Comparison of ENCODE assay signal across 13 cellular contexts in genomic region chr3:122941233-122942206, GRCh38.
DNase-seq lines count a peak whose midpoint lies in the region; ATAC-seq and TF ChIP-seq lines count a peak whose summit lies in the region.
"Had no signal": no experiment of that assay in that cellular context is flagged by ENCODE, and none has a peak within 500 bp of the region (broad histone marks: within the 10 kb centered on the region; RNA-seq: fewer than 3 reads in every experiment).

No MANE protein-coding gene starts in this region.

- TF ChIP-seq CTCF in GM06990 (IDR thresholded peaks at IDR 0.05; ENCODE audit: insufficient read depth, low read length, poor library complexity, severe bottlenecking) = peak; percentile 22
- peak in 2 of 3 experiments; percentile 25 to 34 for TF ChIP-seq CTCF in nephron (IDR thresholded peaks at IDR 0.05; ENCODE audit: unreplicated experiment in 3 of 3)

- peaks cover 10% of the 10 kb centered on the region for H3K27me3 Mint-ChIP-seq in nephron (ENCODE audit: low read depth)
- H3K27me3 Mint-ChIP-seq: activated naive CD4-positive, alpha-beta T cell treated with anti-CD3 and anti-CD28 coated beads, Interleukin-2, amount 50 U/mL, for 24 hours had no signal

- H3K27me3 ChIP-seq in GM06990 (replicated peaks; ENCODE audit: control insufficient read depth, insufficient read depth, low read length) = no peaks in the 10 kb centered on the region; the same call in 1 of the 2 replicates

- peak overlapping the region in 1 of 3 experiments; percentile 14 for H3K4me3 Mint-ChIP-seq in nephron
- H3K4me3 Mint-ChIP-seq: activated naive CD4-positive, alpha-beta T cell treated with anti-CD3 and anti-CD28 coated beads, Interleukin-2, amount 50 U/mL, for 24 hours; stimulated activated naive CD8-positive, alpha-beta T cell treated with anti-CD3 and anti-CD28 coated beads, Interleukin-15, Interleukin-2, amounts not matched to agents 100 ng/mL and 50 ng/mL, for 24 hours had no signal

- DNase-seq in GM06990 (ENCODE audit: extremely low read depth, insufficient read length) (no peak), LoVo (ENCODE audit: low spot score) (peak; percentile 9), activated gamma-delta T cell (lab: John Stamatoyannopoulos, UW) (no peak), NCI-H2107 (lab: John Stamatoyannopoulos, UW) (no peak)
- peak; percentile 3 for DNase-seq in central memory CD4-positive, alpha-beta T cell
- DNase-seq in stimulated activated CD4-positive, alpha-beta T cell treated with anti-CD3 and anti-CD28 coated beads, Interleukin-4, amount 100 ng/mL, for 1 hour = no peak
- DNase-seq: esophagus squamous epithelium, NCI-H1092 had no signal

- peak overlapping the region; percentile 83 to 97 (median 95) for H3K27ac Mint-ChIP-seq in nephron
- H3K27ac Mint-ChIP-seq: activated naive CD4-positive, alpha-beta T cell treated with anti-CD3 and anti-CD28 coated beads, Interleukin-2, amount 50 U/mL, for 24 hours; stimulated activated naive CD8-positive, alpha-beta T cell treated with anti-CD3 and anti-CD28 coated beads, Interleukin-15, Interleukin-2, amounts not matched to agents 100 ng/mL and 50 ng/mL, for 24 hours had no signal

- no peaks in the 10 kb centered on the region for H3K9me3 Mint-ChIP-seq in nephron
- H3K9me3 Mint-ChIP-seq: activated naive CD4-positive, alpha-beta T cell treated with anti-CD3 and anti-CD28 coated beads, Interleukin-2, amount 50 U/mL, for 24 hours; stimulated activated naive CD8-positive, alpha-beta T cell treated with anti-CD3 and anti-CD28 coated beads, Interleukin-15, Interleukin-2, amounts not matched to agents 100 ng/mL and 50 ng/mL, for 24 hours had no signal

- no peaks in the 10 kb centered on the region for H3K36me3 ChIP-seq in GM06990 (ENCODE audit: control insufficient read depth, insufficient read depth, low read length)
- H3K36me3 ChIP-seq: esophagus squamous epithelium had no signal

- H3K4me1 Mint-ChIP-seq in nephron = peaks cover 58% of the 10 kb centered on the region
- H3K4me1 Mint-ChIP-seq: activated naive CD4-positive, alpha-beta T cell treated with anti-CD3 and anti-CD28 coated beads, Interleukin-2, amount 50 U/mL, for 24 hours had no signal

- H3K36me3 Mint-ChIP-seq in nephron (ENCODE audit: low read depth) = no peaks in the 10 kb centered on the region
- H3K36me3 Mint-ChIP-seq: activated naive CD4-positive, alpha-beta T cell treated with anti-CD3 and anti-CD28 coated beads, Interleukin-2, amount 50 U/mL, for 24 hours had no signal

- no peak for ATAC-seq in HG03432 (IDR thresholded peaks at IDR 0.05; ENCODE audit: unreplicated experiment)
- ATAC-seq: activated CD4-positive, CD25-positive, alpha-beta regulatory T cell treated with anti-CD3 and anti-CD28 coated beads, Interleukin-2, amount 50 U/mL, for 24 hours had no signal

- H3K4me3 ChIP-seq in GM06990 (replicated peaks; ENCODE audit: low read depth, low read length) = no peak overlapping the region
- H3K4me3 ChIP-seq: esophagus squamous epithelium had no signal

Comparison
In these comparisons a context has a peak if more than half of its experiments do, and no peak if none do; other contexts are left out.
1. DNase-seq: peak in LoVo (single experiment) and central memory CD4-positive, alpha-beta T cell (single experiment); none in GM06990 (single experiment), activated gamma-delta T cell (single experiment), stimulated activated CD4-positive, alpha-beta T cell treated with anti-CD3 and anti-CD28 coated beads, Interleukin-4, amount 100 ng/mL, for 1 hour (single experiment) and NCI-H2107 (single experiment).